Comparison of ENCODE assay signal across 8 cellular contexts in the genomic region with DNA sequence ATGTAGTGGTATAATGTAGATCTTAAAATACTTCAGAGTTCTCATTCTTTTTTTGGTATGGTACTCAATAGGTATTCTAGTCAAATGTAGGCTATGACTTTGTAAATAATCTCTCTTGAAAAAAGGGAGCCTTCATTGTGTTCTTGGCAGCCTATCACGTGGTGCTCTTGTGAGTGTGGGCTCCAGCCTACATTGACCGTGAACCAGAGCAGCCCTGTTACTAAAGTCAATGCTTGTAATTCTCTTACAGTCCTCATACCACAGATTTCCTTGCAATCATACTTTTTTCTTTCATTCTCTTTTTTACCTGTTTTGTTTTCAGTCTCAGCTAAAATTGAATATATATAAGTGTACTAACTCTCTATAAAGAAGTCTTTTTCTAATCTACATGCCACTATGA.
DNase-seq lines count a peak whose midpoint lies in the region; ATAC-seq lines count a peak whose summit lies in the region.

No MANE protein-coding gene starts in this region.

- H3K27ac Mint-ChIP-seq in effector memory CD8-positive, alpha-beta T cell = peak overlapping the region in 1 of 2 donors; percentile 55

- peak overlapping the region in 1 of 2 donors; percentile 38 for H3K4me3 Mint-ChIP-seq in effector memory CD8-positive, alpha-beta T cell

- peaks cover 61 to 84% of the 10 kb centered on the region in 2 donors for H3K4me1 Mint-ChIP-seq in effector memory CD8-positive, alpha-beta T cell (ENCODE audit: low read depth in 2 of 2)

- no peaks in the 10 kb centered on the region for H3K27me3 Mint-ChIP-seq in effector memory CD8-positive, alpha-beta T cell

- ATAC-seq in GM19351 (IDR thresholded peaks at IDR 0.05; ENCODE audit: unreplicated experiment) (peak; percentile 37), GM21576 (IDR thresholded peaks at IDR 0.05; ENCODE audit: unreplicated experiment) (no peak)
- ATAC-seq in effector memory CD8-positive, alpha-beta T cell (replicated peaks) = peak; percentile 51

- peak; percentile 35 for DNase-seq in NCI-H146 (lab: John Stamatoyannopoulos, UW)
- DNase-seq in effector memory CD8-positive, alpha-beta T cell = no peak
- peak; percentile 93 for DNase-seq in pons (ENCODE audit: low spot score)
- DNase-seq in NCI-H2081 treated with DMSO at 0.1 percent for 48 hours (lab: John Stamatoyannopoulos, UW) = no peak
- DNase-seq in NCI-H1105 (lab: John Stamatoyannopoulos, UW) = no peak
- no peak for DNase-seq in HuH-7.5 (ENCODE audit: low spot score)

- peaks cover 3% of the 10 kb centered on the region for H3K36me3 Mint-ChIP-seq in effector memory CD8-positive, alpha-beta T cell (ENCODE audit: insufficient read depth)

- H3K9me3 Mint-ChIP-seq in effector memory CD8-positive, alpha-beta T cell = peaks cover 0 to 1% of the 10 kb centered on the region in 2 donors

Comparison
In these comparisons a context has a peak if more than half of its experiments do, and no peak if none do; other contexts are left out.
1. DNase-seq: peak in NCI-H146 (single experiment) and pons (single experiment); none in effector memory CD8-positive, alpha-beta T cell (0 of 3), NCI-H2081 treated with DMSO at 0.1 percent for 48 hours (single experiment), NCI-H1105 (single experiment) and HuH-7.5 (single experiment).